In the genomic region with DNA sequence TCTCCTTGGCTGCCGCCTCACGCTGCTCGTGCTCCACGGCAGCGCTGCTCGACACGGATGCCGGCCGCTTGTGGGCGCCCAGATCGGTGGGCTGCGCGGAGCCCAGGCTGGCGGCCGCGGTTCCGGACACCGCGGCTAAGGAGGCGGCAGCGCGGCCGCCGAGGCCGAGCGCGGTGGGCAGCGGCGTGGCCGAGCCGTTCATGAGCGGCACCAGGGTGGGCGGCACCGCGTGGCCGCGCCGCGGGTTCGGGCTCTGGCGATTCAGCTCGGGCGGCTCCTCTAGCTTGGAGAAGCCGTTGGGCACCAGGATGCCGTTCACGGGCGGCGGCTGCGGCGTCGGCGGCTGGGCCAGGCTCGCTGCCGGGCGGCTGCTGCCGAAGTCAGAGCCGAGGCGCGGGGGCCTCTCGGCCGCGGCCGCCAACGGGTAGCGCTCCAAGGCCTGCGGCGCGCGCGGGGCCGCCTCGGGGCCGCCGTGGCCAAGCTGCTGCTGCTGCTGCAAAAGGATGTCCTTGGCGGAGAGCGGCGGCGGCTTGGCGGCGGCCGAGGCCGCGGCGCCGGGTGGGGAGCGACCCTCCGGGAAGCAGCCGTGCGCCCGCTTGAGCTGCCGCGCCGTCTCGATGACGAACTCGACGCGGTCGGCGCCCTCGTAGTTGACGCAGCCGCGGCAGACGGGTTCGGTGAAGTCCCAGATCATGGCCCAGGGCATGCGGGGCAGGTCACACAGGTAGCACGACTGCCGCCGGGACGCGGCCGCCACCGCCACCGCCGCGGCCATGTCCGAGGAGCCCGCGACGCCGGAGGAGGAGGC, we compare ENCODE assay signal across 8 cellular contexts. TPM values are rescaled to one million over a fixed set of nuclear protein-coding genes. Genes with fewer than 3 reads are reported as not detected.
DNase-seq lines count a peak whose midpoint lies in the region; TF ChIP-seq lines count a peak whose summit lies in the region.

No MANE protein-coding gene starts in this region.

- H3K9ac ChIP-seq in iPS-20b (ENCODE audit: low read depth, low read length), result peak overlapping the region; percentile 86; the same call in 1 of the 2 replicates

- in situ Hi-C loops in astrocyte of the cerebellum (cut with HindIII; ENCODE audit: low sequenced_read_pairs), result no loop called here

- H3K9me3 Mint-ChIP-seq in T-helper 1 cell treated with Interleukin-12 subunit alpha and Interleukin-12 subunit beta and Interleukin-4 antibody, amounts not matched to agents 30 μg/mL and 1 μg/mL, for 36 hours, result no peaks in the 10 kb centered on the region

- DNase-seq in SKM-1 treated with dmso at 0.1 percent for 144 hours (lab: John Stamatoyannopoulos, UW; ENCODE audit: unreplicated experiment) (peak; percentile 36), SKM-1 (lab: John Stamatoyannopoulos, UW; ENCODE audit: unreplicated experiment) (no peak), astrocyte of the cerebellum (ENCODE audit: low read depth) (no peak), NCI-H2029 treated with DMSO at 0.1 percent for 48 hours (lab: John Stamatoyannopoulos, UW) (no peak), A172 (ENCODE audit: low spot score) (no peak)
- DNase-seq in stimulated activated CD4-positive, alpha-beta T cell treated with anti-CD3 and anti-CD28 coated beads, Interleukin-15, amount 100 ng/mL, for 1 hour (ENCODE audit: low read depth in 1 of 2, low spot score in 1 of 2), result peak; percentile 44 to 56

- H3K27me3 ChIP-seq in iPS-20b (ENCODE audit: insufficient read depth, low read length), result no peaks in the 10 kb centered on the region

- H3K27me3 Mint-ChIP-seq in T-helper 1 cell treated with Interleukin-12 subunit alpha and Interleukin-12 subunit beta and Interleukin-4 antibody, amounts not matched to agents 30 μg/mL and 1 μg/mL, for 36 hours (ENCODE audit: low read depth), result no peaks in the 10 kb centered on the region

- H3K27ac ChIP-seq in iPS-20b (ENCODE audit: low read length), result no peak overlapping the region

- H3K36me3 ChIP-seq in iPS-20b (ENCODE audit: insufficient read depth, low read depth, low read length), result peaks cover 38% of the 10 kb centered on the region

- peak overlapping the region; percentile 85 for H3K27ac Mint-ChIP-seq in T-helper 1 cell treated with Interleukin-12 subunit alpha and Interleukin-12 subunit beta and Interleukin-4 antibody, amounts not matched to agents 30 μg/mL and 1 μg/mL, for 36 hours

- no peak for TF ChIP-seq CTCF in astrocyte of the cerebellum (IDR thresholded peaks at IDR 0.05; ENCODE audit: low read depth, low read length, missing control alignments)

- H3K4me1 Mint-ChIP-seq in T-helper 1 cell treated with Interleukin-12 subunit alpha and Interleukin-12 subunit beta and Interleukin-4 antibody, amounts not matched to agents 30 μg/mL and 1 μg/mL, for 36 hours (ENCODE audit: low read depth), result peaks cover 53% of the 10 kb centered on the region

- peak overlapping the region; percentile 82 for H3K4me3 ChIP-seq in astrocyte of the cerebellum (ENCODE audit: low read depth, low read length)
- peak overlapping the region; percentile 87 for H3K4me3 ChIP-seq in iPS-20b (ENCODE audit: low read length)

- peaks cover 49% of the 10 kb centered on the region for H3K4me1 ChIP-seq in iPS-20b (ENCODE audit: insufficient read depth, low read length)

- peaks cover 43% of the 10 kb centered on the region for H3K36me3 Mint-ChIP-seq in T-helper 1 cell treated with Interleukin-12 subunit alpha and Interleukin-12 subunit beta and Interleukin-4 antibody, amounts not matched to agents 30 μg/mL and 1 μg/mL, for 36 hours (ENCODE audit: low read depth)

- H3K9me3 ChIP-seq in iPS-20b (ENCODE audit: insufficient read depth, low read depth, low read length), result no peaks in the 10 kb centered on the region

- H3K4me3 Mint-ChIP-seq in T-helper 1 cell treated with Interleukin-12 subunit alpha and Interleukin-12 subunit beta and Interleukin-4 antibody, amounts not matched to agents 30 μg/mL and 1 μg/mL, for 36 hours, result peak overlapping the region; percentile 81

RNA-seq across cellular contexts. Expression of a gene that starts 1.1 kb away (rescaled TPM):
- 50.8 and 51.3 TPM in 2 replicates for total RNA-seq in A172 (2014; rRNA removed; shearing (Covaris generic))

Comparison
In these comparisons a context has a peak if more than half of its experiments do, and no peak if none do; other contexts are left out.
1. DNase-seq: peak in SKM-1 treated with dmso at 0.1 percent for 144 hours (single experiment) and stimulated activated CD4-positive, alpha-beta T cell treated with anti-CD3 and anti-CD28 coated beads, Interleukin-15, amount 100 ng/mL, for 1 hour (2 of 2); none in SKM-1 (single experiment), astrocyte of the cerebellum (single experiment), NCI-H2029 treated with DMSO at 0.1 percent for 48 hours (single experiment) and A172 (single experiment).